In genomic region chr7:5231116-5231515, GRCh38 we compare ENCODE assay signal across 13 cellular contexts. TPM values are rescaled to one million over a fixed set of nuclear protein-coding genes. Genes with fewer than 3 reads are reported as not detected.
A peak's percentile ranks its signal among the peaks of the same experiment; 100 is the strongest.
DNase-seq lines count a peak whose midpoint lies in the region; ATAC-seq and TF ChIP-seq lines count a peak whose summit lies in the region.
"Had no signal": no experiment of that assay in that cellular context is flagged by ENCODE, and none has a peak within 500 bp of the region (broad histone marks: within the 10 kb centered on the region; RNA-seq: fewer than 3 reads in every experiment).

No MANE protein-coding gene starts in this region.

- H3K27me3 Mint-ChIP-seq in Calu3 (ENCODE audit: unreplicated experiment): no peaks in the 10 kb centered on the region
- no peaks in the 10 kb centered on the region for H3K27me3 Mint-ChIP-seq in dendritic cell treated with granulocyte-macrophage colony-stimulating factor and Interleukin-4, amounts not matched to agents 40 ng/mL and 50 ng/mL, for 4 days
- H3K27me3 Mint-ChIP-seq in activated CD4-positive, alpha-beta T cell treated with anti-CD3 and anti-CD28 coated beads, Interleukin-2, amount 10 ng/mL, durations not matched to agents 24 days and 14 days: no peaks in the 10 kb centered on the region

- BruUV-seq in Calu3 (replicated peaks; lab: Mats Ljungman, UMichigan): TSS peak; percentile 67

- no peaks in the 10 kb centered on the region for H3K9me3 Mint-ChIP-seq in Calu3 (ENCODE audit: low read depth, unreplicated experiment)
- H3K9me3 Mint-ChIP-seq in dendritic cell treated with granulocyte-macrophage colony-stimulating factor and Interleukin-4, amounts not matched to agents 40 ng/mL and 50 ng/mL, for 4 days: no peaks in the 10 kb centered on the region
- H3K9me3 Mint-ChIP-seq in stimulated activated effector memory CD8-positive, alpha-beta T cell treated with anti-CD3 and anti-CD28 coated beads, Interleukin-12 subunit alpha, Interleukin-12 subunit beta, amount 100 ng/mL, for 72 hours: no peaks in the 10 kb centered on the region
- H3K9me3 Mint-ChIP-seq in activated CD4-positive, alpha-beta T cell treated with anti-CD3 and anti-CD28 coated beads, Interleukin-2, amount 10 ng/mL, durations not matched to agents 24 days and 14 days: no peaks in the 10 kb centered on the region

- peak overlapping the region in 1 of 2 donors; percentile 29 for H3K27ac ChIP-seq in prostate gland
- H3K27ac ChIP-seq: C4-2B, coronary artery had no signal

- H3K27ac Mint-ChIP-seq in Calu3 (ENCODE audit: unreplicated experiment): no peak overlapping the region
- H3K27ac Mint-ChIP-seq in dendritic cell treated with granulocyte-macrophage colony-stimulating factor and Interleukin-4, amounts not matched to agents 40 ng/mL and 50 ng/mL, for 4 days: peak overlapping the region; percentile 90
- H3K27ac Mint-ChIP-seq in stimulated activated effector memory CD8-positive, alpha-beta T cell treated with anti-CD3 and anti-CD28 coated beads, Interleukin-12 subunit alpha, Interleukin-12 subunit beta, amount 100 ng/mL, for 72 hours: peak overlapping the region; percentile 30
- no peak overlapping the region for H3K27ac Mint-ChIP-seq in activated CD4-positive, alpha-beta T cell treated with anti-CD3 and anti-CD28 coated beads, Interleukin-2, amount 10 ng/mL, durations not matched to agents 24 days and 14 days

- H3K4me1 Mint-ChIP-seq in Calu3 (ENCODE audit: low read depth, unreplicated experiment): peaks cover 8% of the 10 kb centered on the region
- peaks cover 76% of the 10 kb centered on the region for H3K4me1 Mint-ChIP-seq in dendritic cell treated with granulocyte-macrophage colony-stimulating factor and Interleukin-4, amounts not matched to agents 40 ng/mL and 50 ng/mL, for 4 days (ENCODE audit: low read depth)
- peaks cover 5% of the 10 kb centered on the region for H3K4me1 Mint-ChIP-seq in stimulated activated effector memory CD8-positive, alpha-beta T cell treated with anti-CD3 and anti-CD28 coated beads, Interleukin-12 subunit alpha, Interleukin-12 subunit beta, amount 100 ng/mL, for 72 hours
- H3K4me1 Mint-ChIP-seq in activated CD4-positive, alpha-beta T cell treated with anti-CD3 and anti-CD28 coated beads, Interleukin-2, amount 10 ng/mL, durations not matched to agents 24 days and 14 days: peaks cover 6% of the 10 kb centered on the region

- no peak for TF ChIP-seq POLR2A in prostate gland (IDR thresholded peaks at IDR 0.05)

- H3K36me3 ChIP-seq in prostate gland: peaks cover 4 to 29% of the 10 kb centered on the region in 2 donors

- intact Hi-C loops in Calu3 (cut with micrococcal nuclease; ENCODE audit: unreplicated experiment): no loop called here
- intact Hi-C loops in dendritic cell treated with granulocyte-macrophage colony-stimulating factor and Interleukin-4, amounts not matched to agents 40 ng/mL and 50 ng/mL, for 4 days (cut with micrococcal nuclease): no loop called here
- intact Hi-C loops in prostate gland (cut with DNase I): loop anchor here (10.0 kb wide), 1 partner anchor 434 kb away; no protein-coding TSS in a partner anchor
- intact Hi-C loops in activated CD4-positive, alpha-beta T cell treated with anti-CD3 and anti-CD28 coated beads, Interleukin-2, amount 10 ng/mL, durations not matched to agents 24 days and 14 days (cut with micrococcal nuclease): no loop called here

- H3K4me3 ChIP-seq in prostate gland: no peak overlapping the region
- H3K4me3 ChIP-seq: coronary artery, vagina had no signal

- TF ChIP-seq CTCF in Calu3 (IDR thresholded peaks at IDR 0.05; ENCODE audit: unreplicated experiment) (no peak), prostate gland (IDR thresholded peaks at IDR 0.05) (no peak)

- H3K36me3 Mint-ChIP-seq in Calu3 (ENCODE audit: insufficient read depth, unreplicated experiment): peaks cover 36% of the 10 kb centered on the region
- H3K36me3 Mint-ChIP-seq in dendritic cell treated with granulocyte-macrophage colony-stimulating factor and Interleukin-4, amounts not matched to agents 40 ng/mL and 50 ng/mL, for 4 days (ENCODE audit: low read depth): peaks cover 77% of the 10 kb centered on the region
- H3K36me3 Mint-ChIP-seq in stimulated activated effector memory CD8-positive, alpha-beta T cell treated with anti-CD3 and anti-CD28 coated beads, Interleukin-12 subunit alpha, Interleukin-12 subunit beta, amount 100 ng/mL, for 72 hours: peaks cover 73% of the 10 kb centered on the region
- H3K36me3 Mint-ChIP-seq in activated CD4-positive, alpha-beta T cell treated with anti-CD3 and anti-CD28 coated beads, Interleukin-2, amount 10 ng/mL, durations not matched to agents 24 days and 14 days (ENCODE audit: low read depth): peaks cover 34% of the 10 kb centered on the region

- H3K4me1 ChIP-seq in prostate gland (replicated peaks): peaks cover 7% of the 10 kb centered on the region

- 56% methylated on average over 12 of the region's 12 CpGs for WGBS in prostate gland

- no peaks in the 10 kb centered on the region for H3K9me3 ChIP-seq in prostate gland
- H3K9me3 ChIP-seq: vagina had no signal

- no peak overlapping the region for H3K4me3 Mint-ChIP-seq in Calu3 (ENCODE audit: low read depth, unreplicated experiment)
- peak overlapping the region; percentile 64 for H3K4me3 Mint-ChIP-seq in dendritic cell treated with granulocyte-macrophage colony-stimulating factor and Interleukin-4, amounts not matched to agents 40 ng/mL and 50 ng/mL, for 4 days
- no peak overlapping the region for H3K4me3 Mint-ChIP-seq in stimulated activated effector memory CD8-positive, alpha-beta T cell treated with anti-CD3 and anti-CD28 coated beads, Interleukin-12 subunit alpha, Interleukin-12 subunit beta, amount 100 ng/mL, for 72 hours
- no peak overlapping the region for H3K4me3 Mint-ChIP-seq in activated CD4-positive, alpha-beta T cell treated with anti-CD3 and anti-CD28 coated beads, Interleukin-2, amount 10 ng/mL, durations not matched to agents 24 days and 14 days

- H3K27me3 ChIP-seq in prostate gland (replicated peaks; ENCODE audit: insufficient read depth): no peaks in the 10 kb centered on the region
- H3K27me3 ChIP-seq: vagina had no signal

- DNase-seq in Calu3 (no peak), prostate gland (ENCODE audit: low spot score) (no peak)
- DNase-seq in stimulated activated effector memory CD8-positive, alpha-beta T cell treated with anti-CD3 and anti-CD28 coated beads, Interleukin-12 subunit alpha, Interleukin-12 subunit beta, amount 100 ng/mL, for 72 hours (ENCODE audit: low spot score in 2 of 2): no peak
- no peak for DNase-seq in stimulated activated CD4-positive, alpha-beta T cell treated with anti-CD3 and anti-CD28 coated beads, Interleukin-15, amount 100 ng/mL, for 24 hours
- DNase-seq in activated CD4-positive, alpha-beta T cell treated with anti-CD3 and anti-CD28 coated beads, Interleukin-2, amount 10 ng/mL, durations not matched to agents 24 days and 14 days: no peak
- DNase-seq in effector CD8-positive, alpha-beta T cell (lab: John Stamatoyannopoulos, UW): no peak
- DNase-seq: activated CD4-positive, CD25-positive, alpha-beta regulatory T cell; activated CD8-positive, alpha-beta memory T cell treated with anti-CD3 and anti-CD28 coated beads, Interleukin-2, amount 50 U/mL, for 48 hours had no signal

- peak; percentile 29 for ATAC-seq in HG03439 (IDR thresholded peaks at IDR 0.05; ENCODE audit: unreplicated experiment)
- ATAC-seq in stimulated activated effector memory CD8-positive, alpha-beta T cell treated with anti-CD3 and anti-CD28 coated beads, Interleukin-12 subunit alpha, Interleukin-12 subunit beta, amount 100 ng/mL, for 72 hours: no peak

- CTCF ChIA-PET in Calu3 (lab: Charles Lee): interaction anchor here (0.7 to 1.4 kb wide), 2 partner anchors 9 to 14 kb away, joined by 3 to 5 read pairs; no protein-coding TSS in a partner anchor

RNA-seq across cellular contexts. Expression of gene WIPI2, which starts 41.1 kb away (rescaled TPM):
- total RNA-seq in Calu3 (2022) (69.2 and 75.1 TPM in 2 replicates), prostate gland (10 to 100 TPM; 68.3 to 91.4 TPM)
- 49.1 and 51.4 TPM in 2 replicates for total RNA-seq in activated CD4-positive, alpha-beta T cell treated with anti-CD3 and anti-CD28 coated beads, Interleukin-2, amount 10 ng/mL, durations not matched to agents 24 days and 14 days

RNA-seq across cellular contexts. Expression of gene SLC29A4, which starts 51.6 kb away (rescaled TPM):
- 1.9 and 2.5 TPM in 2 replicates for total RNA-seq in Calu3 (2022)
- 10 to 100 TPM; 11.6 to 13.5 TPM for total RNA-seq in prostate gland
- total RNA-seq in activated CD4-positive, alpha-beta T cell treated with anti-CD3 and anti-CD28 coated beads, Interleukin-2, amount 10 ng/mL, durations not matched to agents 24 days and 14 days: 1.1 and 1.8 TPM in 2 replicates

Comparison
In these comparisons a context has a peak if more than half of its experiments do, and no peak if none do; other contexts are left out.
1. H3K27ac Mint-ChIP-seq: peak in dendritic cell treated with granulocyte-macrophage colony-stimulating factor and Interleukin-4, amounts not matched to agents 40 ng/mL and 50 ng/mL, for 4 days (single experiment) and stimulated activated effector memory CD8-positive, alpha-beta T cell treated with anti-CD3 and anti-CD28 coated beads, Interleukin-12 subunit alpha, Interleukin-12 subunit beta, amount 100 ng/mL, for 72 hours (single experiment); none in Calu3 (single experiment) and activated CD4-positive, alpha-beta T cell treated with anti-CD3 and anti-CD28 coated beads, Interleukin-2, amount 10 ng/mL, durations not matched to agents 24 days and 14 days (single experiment).